In genomic region chr5:60287174-60287771, GRCh38 we compare ENCODE assay signal across 2 cellular contexts.
TF ChIP-seq lines count a peak whose summit lies in the region.

No MANE protein-coding gene starts in this region.

TF ChIP-seq in H1, 55 proteins besides CTCF, POLR2A, EP300 and RAD21 (continued from another document):
- TF ChIP-seq NRF1 (IDR thresholded peaks at IDR 0.05; ENCODE audit: low read depth, low read length), result no peak
- TF ChIP-seq TEAD4 (IDR thresholded peaks at IDR 0.05; ENCODE audit: low read depth, low read length), result no peak
- TF ChIP-seq BCL11A (IDR thresholded peaks at IDR 0.05; ENCODE audit: low read depth in 2 of 2, low read length in 2 of 2), result no peak
- TF ChIP-seq TAF7 (optimal IDR thresholded peaks at IDR 0.05; ENCODE audit: borderline replicate concordance, low read depth, low read length), result no peak
TF ChIP-seq in H1: peak in this region for 2.

TF ChIP-seq in neural cell, 6 proteins besides CTCF, POLR2A, EP300 and RAD21 (continued from another document):
- TF ChIP-seq REST (IDR thresholded peaks at IDR 0.05; ENCODE audit: borderline replicate concordance), result no peak
TF ChIP-seq in neural cell: peak in this region for 0.
